8 cellular contexts compared by ENCODE assay signal in genomic region chrX:53284684-53285447, GRCh38. TPM values are rescaled to one million over a fixed set of nuclear protein-coding genes. Genes with fewer than 3 reads are reported as not detected.
A peak's percentile ranks its signal among the peaks of the same experiment; 100 is the strongest.
DNase-seq lines count a peak whose midpoint lies in the region; ATAC-seq, FAIRE-seq and TF ChIP-seq lines count a peak whose summit lies in the region.

No MANE protein-coding gene starts in this region.

- H2BK20ac ChIP-seq in H1 (ENCODE audit: low read length) = no peak overlapping the region

- H2BK120ac ChIP-seq in H1 (replicated peaks; ENCODE audit: low read depth, low read length) = no peak overlapping the region

- TF ChIP-seq RAD21 in H1 (IDR thresholded peaks at IDR 0.05 in 1 of 2, conservative IDR thresholded peaks at IDR 0.05 in 1 of 2; ENCODE audit: low read depth in 2 of 2, low read length in 2 of 2) = peak; percentile 64 to 71

- no peaks in the 10 kb centered on the region for H3K27me3 Mint-ChIP-seq in CD4-positive, CD25-positive, alpha-beta regulatory T cell
- no peaks in the 10 kb centered on the region for H3K27me3 Mint-ChIP-seq in activated CD8-positive, alpha-beta T cell treated with anti-CD3 and anti-CD28 coated beads for 36 hours

- FAIRE-seq in H1 (lab: Jason Lieb, UNC) = peak; percentile 89

- peak; percentile 54 for TF ChIP-seq CTCF in activated CD8-positive, alpha-beta T cell treated with anti-CD3 and anti-CD28 coated beads for 36 hours (IDR thresholded peaks at IDR 0.05)
- peak in 2 of 3 experiments; percentile 57 to 84; a peak in 3 of 4 replicates for TF ChIP-seq CTCF in H1 (IDR thresholded peaks at IDR 0.05; ENCODE audit: control extremely low read depth in 1 of 3, insufficient read depth in 1 of 3, low read depth in 1 of 3, low read length in 3 of 3)

- no peaks in the 10 kb centered on the region for H3K9me3 ChIP-seq in CD4-positive, CD25-positive, alpha-beta regulatory T cell (ENCODE audit: control insufficient read depth in 2 of 2, low read length in 2 of 2)
- H3K9me3 ChIP-seq in H1 (ENCODE audit: insufficient read depth in 2 of 2, low read depth in 1 of 2, low read length in 1 of 2) = no peaks in the 10 kb centered on the region

- no peak overlapping the region for H3K18ac ChIP-seq in H1 (ENCODE audit: extremely low read depth, low read length)

- peak; percentile 9 to 48 (median 46) for DNase-seq in CD4-positive, CD25-positive, alpha-beta regulatory T cell
- DNase-seq in NCI-H2107 treated with DMSO at 0.1 percent for 48 hours (lab: John Stamatoyannopoulos, UW; ENCODE audit: unreplicated experiment) (peak; percentile 6), H1 (ENCODE audit: low read depth in 1 of 2, low spot score in 2 of 2) (peak; percentile 21 to 77), mucosa of gallbladder (ENCODE audit: low spot score) (peak; percentile 46), superior temporal gyrus (ENCODE audit: extremely low spot score) (peak; percentile 53)
- peak; percentile 61 for DNase-seq in activated CD8-positive, alpha-beta T cell treated with anti-CD3 and anti-CD28 coated beads for 36 hours

- no peak overlapping the region for H2BK15ac ChIP-seq in H1 (ENCODE audit: low read length)

- H3K4me1 Mint-ChIP-seq in CD4-positive, CD25-positive, alpha-beta regulatory T cell = peaks cover 0 to 47% (median 10%) of the 10 kb centered on the region in 4 donors
- peaks cover 23% of the 10 kb centered on the region for H3K4me1 Mint-ChIP-seq in activated CD8-positive, alpha-beta T cell treated with anti-CD3 and anti-CD28 coated beads for 36 hours (ENCODE audit: low read depth)

- no peaks in the 10 kb centered on the region for H3K27me3 ChIP-seq in CD4-positive, CD25-positive, alpha-beta regulatory T cell (ENCODE audit: control insufficient read depth, insufficient read depth, low read length)
- no peaks in the 10 kb centered on the region for H3K27me3 ChIP-seq in H1 (replicated peaks in 1 of 4; ENCODE audit: control insufficient read depth in 3 of 4, extremely low read depth in 1 of 4, insufficient read depth in 3 of 4, low read length in 3 of 4)

- no peaks in the 10 kb centered on the region for H3K9me3 Mint-ChIP-seq in CD4-positive, CD25-positive, alpha-beta regulatory T cell
- no peaks in the 10 kb centered on the region for H3K9me3 Mint-ChIP-seq in activated CD8-positive, alpha-beta T cell treated with anti-CD3 and anti-CD28 coated beads for 36 hours

- H4K8ac ChIP-seq in H1 (ENCODE audit: extremely low read depth, insufficient read depth, low read length) = peak overlapping the region; percentile 53; the same call in 1 of the 2 replicates

- H2AFZ ChIP-seq in H1 (ENCODE audit: low read length) = no peak overlapping the region; the same call in 1 of the 2 replicates

- H4K91ac ChIP-seq in H1 (replicated peaks; ENCODE audit: insufficient read length, low read length) = no peak overlapping the region

- H3K9ac ChIP-seq in H1 (replicated peaks in 1 of 4; ENCODE audit: extremely low read depth in 1 of 4, low read depth in 3 of 4, low read length in 3 of 4) = no peak overlapping the region

- no peak for TF ChIP-seq POLR2A in H1 (IDR thresholded peaks at IDR 0.05; ENCODE audit: control extremely low read depth in 1 of 2, low read depth in 2 of 2, low read length in 2 of 2)

- H3K56ac ChIP-seq in H1 (replicated peaks; ENCODE audit: insufficient read length, low read depth, low read length) = no peak overlapping the region

- H3K4ac ChIP-seq in H1 (replicated peaks; ENCODE audit: insufficient read length, low read depth, low read length) = no peak overlapping the region

- H3K4me1 ChIP-seq in CD4-positive, CD25-positive, alpha-beta regulatory T cell (ENCODE audit: control insufficient read depth, insufficient read depth, low read length, poor library complexity, severe bottlenecking) = peaks cover 14% of the 10 kb centered on the region
- peaks cover 0 to 10% (median 4%) of the 10 kb centered on the region in 4 experiments; a peak in 6 of 7 replicates for H3K4me1 ChIP-seq in H1 (replicated peaks in 1 of 4; ENCODE audit: control insufficient read depth in 3 of 4, insufficient read depth in 4 of 4, low read length in 3 of 4)

- H3K79me1 ChIP-seq in H1 (ENCODE audit: low read depth, low read length) = no peaks in the 10 kb centered on the region

- no peak overlapping the region for H3K4me2 ChIP-seq in H1 (ENCODE audit: insufficient read depth in 1 of 2, low read depth in 2 of 2, low read length in 2 of 2)

- H3K23ac ChIP-seq in H1 (ENCODE audit: insufficient read length) = no peak overlapping the region

- no peak overlapping the region for H4K5ac ChIP-seq in H1 (ENCODE audit: insufficient read length, low read depth, low read length)

- no peak overlapping the region for H2BK5ac ChIP-seq in H1 (ENCODE audit: low read depth, low read length)

- intact Hi-C loops in activated CD8-positive, alpha-beta T cell treated with anti-CD3 and anti-CD28 coated beads for 36 hours (cut with micrococcal nuclease) = no loop called here

- no peak overlapping the region for H2AK5ac ChIP-seq in H1 (ENCODE audit: low read depth, low read length)

- ATAC-seq in CD4-positive, CD25-positive, alpha-beta regulatory T cell (ENCODE audit: low read depth in 2 of 2) = peak in 1 of 2 donors; percentile 50
- ATAC-seq in GM21360 (IDR thresholded peaks at IDR 0.05; ENCODE audit: unreplicated experiment) (peak; percentile 67), GM19463 (IDR thresholded peaks at IDR 0.05; ENCODE audit: unreplicated experiment) (no peak)
- ATAC-seq in activated CD8-positive, alpha-beta T cell treated with anti-CD3 and anti-CD28 coated beads for 36 hours = peak; percentile 74

- H2BK12ac ChIP-seq in H1 (ENCODE audit: low read depth, low read length) = no peak overlapping the region

- no peak overlapping the region for H3K27ac ChIP-seq in CD4-positive, CD25-positive, alpha-beta regulatory T cell (ENCODE audit: insufficient read depth, low read length, poor library complexity, severe bottlenecking)
- H3K27ac ChIP-seq in H1 (ENCODE audit: low read depth, low read length) = no peak overlapping the region

- no peak overlapping the region for H3K14ac ChIP-seq in H1 (ENCODE audit: insufficient read length)

- H3K36me3 Mint-ChIP-seq in CD4-positive, CD25-positive, alpha-beta regulatory T cell = no peaks in the 10 kb centered on the region
- H3K36me3 Mint-ChIP-seq in activated CD8-positive, alpha-beta T cell treated with anti-CD3 and anti-CD28 coated beads for 36 hours (ENCODE audit: low read depth) = no peaks in the 10 kb centered on the region

- H3K27ac Mint-ChIP-seq in CD4-positive, CD25-positive, alpha-beta regulatory T cell = peak overlapping the region in 2 of 3 donors; percentile 25 to 75
- no peak overlapping the region for H3K27ac Mint-ChIP-seq in activated CD8-positive, alpha-beta T cell treated with anti-CD3 and anti-CD28 coated beads for 36 hours

- H3K23me2 ChIP-seq in H1 (ENCODE audit: low read depth, low read length) = no peaks in the 10 kb centered on the region

- POLR2A ChIA-PET in activated CD8-positive, alpha-beta T cell treated with anti-CD3 and anti-CD28 coated beads for 36 hours (lab: Charles Lee) = no interaction called here
- POLR2A ChIA-PET in H1 (lab: Charles Lee; ENCODE audit: partially characterized antibody) = no interaction called here

- WGBS in H1 (ENCODE audit: extremely low coverage in 1 of 2, insufficient coverage in 1 of 2, insufficient read length in 1 of 2, insufficient replicate concordance in 2 of 2, low coverage in 1 of 2, low lambda C conversion rate in 2 of 2, missing lambda C conversion rate in 1 of 2), 2 experiments = 60% methylated on average over 3 of the region's 8 CpGs; no CpG with 5 or more reads in 1 of the 2 experiments

- TF ChIP-seq EP300 in H1 (IDR thresholded peaks at IDR 0.05; ENCODE audit: borderline replicate concordance in 1 of 2, low read depth in 2 of 2, low read length in 2 of 2) = no peak

- no peaks in the 10 kb centered on the region for H3K36me3 ChIP-seq in CD4-positive, CD25-positive, alpha-beta regulatory T cell (ENCODE audit: control insufficient read depth, insufficient read depth, low read length)
- no peaks in the 10 kb centered on the region for H3K36me3 ChIP-seq in H1 (ENCODE audit: control insufficient read depth in 2 of 4, insufficient read depth in 4 of 4, low read length in 3 of 4)

- H3K4me3 ChIP-seq in CD4-positive, CD25-positive, alpha-beta regulatory T cell (ENCODE audit: low read depth, low read length) = no peak overlapping the region
- H3K4me3 ChIP-seq in H1 (ENCODE audit: extremely low read depth in 1 of 4, insufficient read depth in 2 of 4, low read depth in 3 of 4, low read length in 4 of 4) = no peak overlapping the region

- H3K79me2 ChIP-seq in H1 (ENCODE audit: control insufficient read depth in 1 of 2, insufficient read depth in 2 of 2, low read length in 2 of 2) = no peaks in the 10 kb centered on the region

- CTCF ChIA-PET in activated CD8-positive, alpha-beta T cell treated with anti-CD3 and anti-CD28 coated beads for 36 hours (lab: Charles Lee) = interaction anchor here (0.9 to 6.6 kb wide), 16 partner anchors 9 to 283 kb away, joined by 3 to 49 read pairs (median 4); partner anchors contain the start of gene KDM5C
- CTCF ChIA-PET in H1 (lab: Charles Lee; ENCODE audit: partially characterized antibody) = interaction anchor here (0.6 to 4.9 kb wide), 23 partner anchors 9 to 1245 kb away, joined by 3 to 27 read pairs (median 4); no protein-coding TSS in a partner anchor

- H4K20me1 ChIP-seq in H1 (replicated peaks in 1 of 2; ENCODE audit: control insufficient read depth in 1 of 2, insufficient read depth in 2 of 2, low read length in 2 of 2) = no peaks in the 10 kb centered on the region

- H3K4me3 Mint-ChIP-seq in CD4-positive, CD25-positive, alpha-beta regulatory T cell = no peak overlapping the region
- H3K4me3 Mint-ChIP-seq in activated CD8-positive, alpha-beta T cell treated with anti-CD3 and anti-CD28 coated beads for 36 hours = no peak overlapping the region

RNA-seq across cellular contexts. Expression of gene IQSEC2, which starts 3.5 kb away (rescaled TPM):
- 0.39 TPM for total RNA-seq in CD4-positive, CD25-positive, alpha-beta regulatory T cell
- under 1 TPM in 3 of 4 donors, not detected in 1; 0.15 to 0.42 (median 0.31) TPM for polyA plus RNA-seq in CD4-positive, CD25-positive, alpha-beta regulatory T cell
- under 1 TPM; 0.05 to 0.07 TPM for total RNA-seq in activated CD8-positive, alpha-beta T cell treated with anti-CD3 and anti-CD28 coated beads for 36 hours
- total RNA-seq in H1 (2021; fragmentation: NEBNext Ultra II Directional; extraction: Animal tissue kit (Norgen Biotek cat#: 25700)) = 48.5 and 54.9 TPM in 2 replicates
- 6.1 and 11.6 TPM in 2 replicates for polyA plus RNA-seq in H1 (2011; rRNA removed)
- 5.7 TPM for polyA plus RNA-seq in H1 (2011; cell fraction: cytosol; rRNA removed)
- 35.1 TPM for polyA plus RNA-seq in H1 (2011; cell fraction: nucleus; rRNA removed)
- 15.3 to 18.0 TPM (median 16.2 TPM) in 4 replicates for polyA plus RNA-seq in H1 (2012, experiment 1 of 2)
- 9.0 TPM for polyA plus RNA-seq in H1 (2012, experiment 2 of 2)
- polyA plus RNA-seq in H1 (2013, experiment 1 of 2) = 29.9 TPM
- polyA plus RNA-seq in H1 (2013, experiment 2 of 2) = 31.2 TPM
- 8.6 and 14.4 TPM in 2 replicates for polyA minus RNA-seq in H1 (2011; rRNA and poly(A)+ RNA removed)
- 8.1 TPM for polyA minus RNA-seq in H1 (2011; cell fraction: cytosol; rRNA and poly(A)+ RNA removed)
- 13.4 TPM for polyA minus RNA-seq in H1 (2011; cell fraction: nucleus; rRNA and poly(A)+ RNA removed)
- total RNA-seq in mucosa of gallbladder = 34.5 TPM

RNA-seq across cellular contexts. Expression of gene KDM5C, which starts 59.9 kb away (rescaled TPM):
- total RNA-seq in CD4-positive, CD25-positive, alpha-beta regulatory T cell = 358 TPM
- polyA plus RNA-seq in CD4-positive, CD25-positive, alpha-beta regulatory T cell = 10 to 100 TPM; 22.0 to 34.8 (median 27.8) TPM
- total RNA-seq in activated CD8-positive, alpha-beta T cell treated with anti-CD3 and anti-CD28 coated beads for 36 hours = 10 to 100 TPM; 94.3 to 99.4 TPM
- 82.2 and 88.5 TPM in 2 replicates for total RNA-seq in H1 (2021; fragmentation: NEBNext Ultra II Directional; extraction: Animal tissue kit (Norgen Biotek cat#: 25700))
- polyA plus RNA-seq in H1 (2011; rRNA removed) = 42.4 and 57.0 TPM in 2 replicates
- 47.7 TPM for polyA plus RNA-seq in H1 (2011; cell fraction: cytosol; rRNA removed)
- 191 TPM for polyA plus RNA-seq in H1 (2011; cell fraction: nucleus; rRNA removed)
- polyA plus RNA-seq in H1 (2012, experiment 1 of 2) = 49.8 to 64.6 TPM (median 55.3 TPM) in 4 replicates
- 39.7 TPM for polyA plus RNA-seq in H1 (2012, experiment 2 of 2)
- polyA plus RNA-seq in H1 (2013, experiment 1 of 2) = 28.4 TPM
- 25.1 TPM for polyA plus RNA-seq in H1 (2013, experiment 2 of 2)
- 108 and 121 TPM in 2 replicates for polyA minus RNA-seq in H1 (2011; rRNA and poly(A)+ RNA removed)
- 62.6 TPM for polyA minus RNA-seq in H1 (2011; cell fraction: cytosol; rRNA and poly(A)+ RNA removed)
- 98.8 TPM for polyA minus RNA-seq in H1 (2011; cell fraction: nucleus; rRNA and poly(A)+ RNA removed)
- 140 TPM for total RNA-seq in mucosa of gallbladder

Comparison
In these comparisons a context has a peak if more than half of its experiments do, and no peak if none do; other contexts are left out.
1. DNase-seq: peak in every context shown above with its lines; median percentile 61 in activated CD8-positive, alpha-beta T cell treated with anti-CD3 and anti-CD28 coated beads for 36 hours; 53 in superior temporal gyrus; 49 in H1; 46 in CD4-positive, CD25-positive, alpha-beta regulatory T cell; 46 in mucosa of gallbladder; 6 in NCI-H2107 treated with DMSO at 0.1 percent for 48 hours.
2. RNA of gene IQSEC2, which starts 3.5 kb away (total RNA-seq): 48.5 to 54.9 TPM in H1 and 34.5 TPM in mucosa of gallbladder (single experiment); 0.39 TPM in CD4-positive, CD25-positive, alpha-beta regulatory T cell (single experiment) and 0.05 to 0.07 TPM in activated CD8-positive, alpha-beta T cell treated with anti-CD3 and anti-CD28 coated beads for 36 hours; every median in the first group is over 10 times any median in the second.